Comparison of ENCODE assay signal across 8 cellular contexts in the genomic region with DNA sequence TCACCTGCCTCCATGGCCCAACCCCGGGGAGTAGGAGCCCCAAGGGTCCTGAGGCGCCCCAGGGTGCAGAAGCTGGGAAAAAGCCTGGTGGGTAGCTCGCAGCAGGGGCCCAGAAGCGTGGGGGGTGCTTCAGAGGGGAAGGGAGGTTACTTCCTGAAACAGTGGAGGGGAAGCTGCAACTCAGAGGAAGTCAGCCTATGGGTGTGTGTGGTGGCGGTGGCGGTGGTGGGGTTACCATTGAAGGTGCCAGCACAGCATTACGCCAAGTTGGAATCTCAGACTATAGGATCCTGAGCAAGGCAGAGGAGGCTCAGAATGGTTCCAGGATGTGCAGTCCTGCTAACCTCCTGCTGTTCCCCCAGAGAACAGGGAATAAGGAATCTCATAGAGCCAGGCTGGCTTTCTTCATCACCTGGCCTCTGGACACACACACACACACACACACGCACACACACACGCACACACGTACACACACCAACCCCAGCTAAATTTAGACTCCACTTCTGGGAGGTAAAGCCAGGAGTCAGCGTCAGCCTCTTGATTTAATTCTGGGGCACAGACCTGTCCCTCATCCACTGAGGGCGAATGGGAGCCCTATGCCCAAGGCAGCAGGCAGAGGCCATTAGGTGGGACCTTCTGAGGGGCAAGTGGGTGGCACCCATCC. TPM values are rescaled to one million over a fixed set of nuclear protein-coding genes. Genes with fewer than 3 reads are reported as not detected.
DNase-seq lines count a peak whose midpoint lies in the region; TF ChIP-seq lines count a peak whose summit lies in the region.

No MANE protein-coding gene starts in this region.

- H3K27me3 ChIP-seq in OCI-LY3 (ENCODE audit: low read depth, low read length): no peaks in the 10 kb centered on the region
- H3K27me3 ChIP-seq in osteoblast (ENCODE audit: insufficient read depth, low read length): no peaks in the 10 kb centered on the region
- H3K27me3 ChIP-seq in tibial nerve: no peaks in the 10 kb centered on the region

- no peak for TF ChIP-seq POLR2A in tibial nerve (IDR thresholded peaks at IDR 0.05)

- TF ChIP-seq CTCF in OCI-LY3 (IDR thresholded peaks at IDR 0.05; ENCODE audit: low read depth, low read length) (no peak), fibroblast of pulmonary artery (IDR thresholded peaks at IDR 0.05; ENCODE audit: low read length, missing control alignments) (no peak), osteoblast (IDR thresholded peaks at IDR 0.05; ENCODE audit: extremely low read depth, low read depth, low read length) (no peak), tibial nerve (IDR thresholded peaks at IDR 0.05) (no peak)

- no peak overlapping the region for H2AFZ ChIP-seq in OCI-LY3 (ENCODE audit: low read depth, low read length)
- peak overlapping the region; percentile 80 for H2AFZ ChIP-seq in osteoblast (ENCODE audit: low read length)

- H4K20me1 ChIP-seq in OCI-LY3 (ENCODE audit: insufficient read depth, low read length) (no peaks in the 10 kb centered on the region), osteoblast (ENCODE audit: insufficient read depth, low read length) (no peaks in the 10 kb centered on the region)

- H3K79me2 ChIP-seq in OCI-LY3 (ENCODE audit: low read length): peaks cover 47% of the 10 kb centered on the region
- H3K79me2 ChIP-seq in osteoblast (ENCODE audit: insufficient read depth, low read length): peaks cover 29% of the 10 kb centered on the region

- peak overlapping the region; percentile 98 for H3K9ac ChIP-seq in OCI-LY3 (ENCODE audit: low read length)

- no peak for TF ChIP-seq EP300 in tibial nerve (IDR thresholded peaks at IDR 0.05)

- H3K36me3 ChIP-seq in OCI-LY3 (replicated peaks; ENCODE audit: low read depth, low read length): peaks cover 64% of the 10 kb centered on the region
- H3K36me3 ChIP-seq in osteoblast (ENCODE audit: insufficient read depth, low read length): peaks cover 20% of the 10 kb centered on the region
- peaks cover 3 to 57% (median 11%) of the 10 kb centered on the region in 3 donors for H3K36me3 ChIP-seq in tibial nerve

- H3K4me1 ChIP-seq in OCI-LY3 (ENCODE audit: low read length): peaks cover 52% of the 10 kb centered on the region
- peaks cover 12% of the 10 kb centered on the region for H3K4me1 ChIP-seq in osteoblast (ENCODE audit: insufficient read depth, low read length)
- peaks cover 0 to 29% (median 14%) of the 10 kb centered on the region in 4 donors for H3K4me1 ChIP-seq in tibial nerve

- H3K9me3 ChIP-seq in OCI-LY3 (ENCODE audit: insufficient read depth, low read length) (no peaks in the 10 kb centered on the region), osteoblast (ENCODE audit: low read depth, low read length) (no peaks in the 10 kb centered on the region), tibial nerve (no peaks in the 10 kb centered on the region)

- DNase-seq in NCI-H526 (lab: John Stamatoyannopoulos, UW): peak; percentile 73
- no peak for DNase-seq in NCI-H526 treated with DMSO at 0.1 percent for 48 hours (lab: John Stamatoyannopoulos, UW)
- peak; percentile 67 for DNase-seq in activated T-helper 1 cell treated with Interleukin-2 at 50 U/mL for 16 hours (ENCODE audit: low read depth)
- peak; percentile 63 for DNase-seq in fibroblast of pulmonary artery (ENCODE audit: low read depth)
- DNase-seq in osteoblast (ENCODE audit: insufficient read length, low spot score, missing footprints): peak; percentile 93
- DNase-seq in tibial nerve (ENCODE audit: low spot score in 2 of 2): peak in 1 of 2 donors; percentile 48
- no peak for DNase-seq in mesenteric fat pad (ENCODE audit: low spot score)

- H3K4me3 ChIP-seq in OCI-LY3 (ENCODE audit: low read length): peak overlapping the region; percentile 83
- H3K4me3 ChIP-seq in fibroblast of pulmonary artery (replicated peaks; ENCODE audit: low read depth, low read length): peak overlapping the region; percentile 75
- peak overlapping the region; percentile 93 for H3K4me3 ChIP-seq in osteoblast (ENCODE audit: insufficient read depth, low read length)
- peak overlapping the region; percentile 65 to 94 (median 82) for H3K4me3 ChIP-seq in tibial nerve

- H3K4me2 ChIP-seq in OCI-LY3 (ENCODE audit: low read length) (peak overlapping the region; percentile 94), osteoblast (ENCODE audit: insufficient read depth, low read length) (peak overlapping the region; percentile 91)

- H3K27ac ChIP-seq in OCI-LY3 (ENCODE audit: low read length) (peak overlapping the region; percentile 94), osteoblast (ENCODE audit: low read depth, low read length) (peak overlapping the region; percentile 90), tibial nerve (peak overlapping the region; percentile 91 to 99 (median 96))

- 28 to 48% methylated on average over 7 to 12 of the region's 12 CpGs for WGBS in tibial nerve, 2 donors

RNA-seq across cellular contexts. Expression of gene DENND4B, which starts 1.3 kb away (rescaled TPM):
- total RNA-seq in osteoblast (26.8 and 27.5 TPM in 2 replicates), tibial nerve (10 to 100 TPM; 42.8 to 78.0 (median 56.7) TPM), mesenteric fat pad (67.5 TPM)

RNA-seq across cellular contexts. Expression of gene CRTC2, which starts 13.1 kb away (rescaled TPM):
- total RNA-seq in osteoblast (4.7 and 6.8 TPM in 2 replicates), tibial nerve (10 to 100 TPM; 17.4 to 43.7 (median 23.4) TPM), mesenteric fat pad (36.4 TPM)

RNA-seq across cellular contexts. Expression of gene SLC39A1, which starts 18.1 kb away (rescaled TPM):
- total RNA-seq in osteoblast (96.3 and 99.0 TPM in 2 replicates), tibial nerve (100 to 1,000 TPM in 1 of 4 donors, 10 to 100 TPM in 3; 81.0 to 157 (median 92.4) TPM), mesenteric fat pad (92.2 TPM)

RNA-seq across cellular contexts. Expression of gene CREB3L4, which starts 22.4 kb away (rescaled TPM):
- 7.2 and 8.8 TPM in 2 replicates for total RNA-seq in osteoblast
- total RNA-seq in tibial nerve: 10 to 100 TPM; 10.2 to 17.5 (median 11.4) TPM
- 5.1 TPM for total RNA-seq in mesenteric fat pad

RNA-seq across cellular contexts. Expression of gene GATAD2B, which starts 22.5 kb away (rescaled TPM):
- total RNA-seq in osteoblast (9.7 and 11.6 TPM in 2 replicates), tibial nerve (10 to 100 TPM; 16.8 to 26.5 (median 24.6) TPM), mesenteric fat pad (37.4 TPM)

Comparison
In these comparisons a context has a peak if more than half of its experiments do, and no peak if none do; other contexts are left out.
1. DNase-seq: peak in NCI-H526 (2 of 2), activated T-helper 1 cell treated with Interleukin-2 at 50 U/mL for 16 hours (single experiment), fibroblast of pulmonary artery (single experiment) and osteoblast (single experiment); none in NCI-H526 treated with DMSO at 0.1 percent for 48 hours (single experiment) and mesenteric fat pad (single experiment).
2. Peak in every context shown above with its lines, with median percentiles within 50 percentile points of each other: H3K27ac ChIP-seq and H3K4me3 ChIP-seq.